ENCODE assay signal across 8 cellular contexts in genomic region chr16:2777231-2777902, GRCh38. TPM values are rescaled to one million over a fixed set of nuclear protein-coding genes. Genes with fewer than 3 reads are reported as not detected.
DNase-seq lines count a peak whose midpoint lies in the region; ATAC-seq and TF ChIP-seq lines count a peak whose summit lies in the region.

TSS of gene ELOB (minus strand) at chr16:2777280. CDS start at chr16:2777239, 41 bp downstream.

- H3K4me1 ChIP-seq in SJCRH30, result peaks cover 8% of the 10 kb centered on the region; the same call in 1 of the 2 replicates
- H3K4me1 ChIP-seq in foreskin keratinocyte, result peaks cover 4% of the 10 kb centered on the region
- H3K4me1 ChIP-seq in neuron (ENCODE audit: insufficient read depth, low read length), result peaks cover 18% of the 10 kb centered on the region

- H3K36me3 ChIP-seq in SJCRH30 (peaks cover 10% of the 10 kb centered on the region), neuron (ENCODE audit: insufficient read depth, low read length) (peaks cover 29% of the 10 kb centered on the region)

- H3K4me3 ChIP-seq in SJCRH30 (peak within 1 kb of the TSS; percentile 94), neuron (ENCODE audit: low read length) (peak within 1 kb of the TSS; percentile 79)

- TF ChIP-seq CTCF in foreskin keratinocyte (conservative IDR thresholded peaks at IDR 0.05), result no peak

- H3K27ac ChIP-seq in SJCRH30, result peak within 1 kb of the TSS; percentile 99
- H3K27ac ChIP-seq in foreskin keratinocyte, result peak within 1 kb of the TSS; percentile 99

- ATAC-seq in GM21723 (IDR thresholded peaks at IDR 0.05; ENCODE audit: unreplicated experiment) (peak; percentile 58), foreskin keratinocyte (peak; percentile 81)

- H3K9me3 ChIP-seq in SJCRH30 (replicated peaks) (no peaks in the 10 kb centered on the region), neuron (ENCODE audit: low read length) (no peaks in the 10 kb centered on the region)

- peak; percentile 72 for DNase-seq in DMS79 treated with DMSO at 0.1 percent for 48 hours (lab: John Stamatoyannopoulos, UW)
- DNase-seq in Kasumi-1 (lab: John Stamatoyannopoulos, UW), result peak; percentile 30 to 49
- DNase-seq in SJCRH30, result peak; percentile 81 to 85
- peak; percentile 82 for DNase-seq in activated gamma-delta T cell treated with anti-CD3 and anti-CD28 coated beads, Interleukin-2, amount 50 U/mL, for 16 hours (ENCODE audit: low read depth)
- peak in 1 of 2 donors; percentile 55 for DNase-seq in foreskin keratinocyte
- peak; percentile 76 for DNase-seq in stromal cell of bone marrow (ENCODE audit: low read depth)

- no peaks in the 10 kb centered on the region for H3K27me3 ChIP-seq in SJCRH30
- H3K27me3 ChIP-seq in foreskin keratinocyte, result no peaks in the 10 kb centered on the region
- no peaks in the 10 kb centered on the region for H3K27me3 ChIP-seq in neuron (ENCODE audit: insufficient read depth, low read length)

- H2AFZ ChIP-seq in neuron (ENCODE audit: low read depth, low read length), result peak within 1 kb of the TSS; percentile 14

RNA-seq across cellular contexts. Expression of gene ELOB, which starts in this region (rescaled TPM):
- total RNA-seq in SJCRH30 (2014; rRNA removed; shearing (Covaris generic)), result 90.5 and 119 TPM in 2 replicates
- total RNA-seq in foreskin keratinocyte, result 270 and 285 TPM in 2 replicates
- 561 and 595 TPM in 2 replicates for polyA plus RNA-seq in foreskin keratinocyte
